19 cellular contexts compared by ENCODE assay signal in the genomic region with DNA sequence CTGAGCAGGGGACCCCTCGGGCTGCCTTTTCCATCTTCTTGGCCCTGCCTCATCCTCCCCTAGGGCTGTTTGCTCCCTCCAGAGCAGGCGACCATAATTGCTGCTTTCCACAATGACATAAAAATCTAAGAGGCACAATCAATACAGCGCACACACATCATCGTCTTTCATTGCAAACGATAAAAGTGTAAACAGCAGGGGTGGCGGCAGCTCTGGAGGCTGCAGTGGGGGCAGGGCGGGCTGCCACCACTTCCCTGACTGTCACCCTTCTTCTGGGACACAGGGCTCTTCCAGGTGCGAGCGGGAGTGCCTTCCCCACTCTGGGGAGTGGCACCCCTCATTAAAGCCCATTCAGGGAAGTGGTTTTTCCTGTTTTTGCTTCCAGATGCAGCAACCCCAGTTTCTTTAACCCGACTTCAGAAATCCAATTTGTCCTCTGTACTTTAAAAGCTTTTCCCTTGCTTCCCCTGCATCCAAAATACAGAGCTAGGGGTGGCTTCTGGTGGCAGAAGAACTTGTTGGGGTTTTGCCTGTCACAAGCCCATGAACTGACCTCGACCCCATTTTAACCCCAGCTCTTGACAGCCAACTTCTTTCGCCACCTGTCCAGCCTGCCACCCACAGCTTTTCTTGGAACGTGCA. TPM values are rescaled to one million over a fixed set of nuclear protein-coding genes. Genes with fewer than 3 reads are reported as not detected.
A peak's percentile ranks its signal among the peaks of the same experiment; 100 is the strongest.
DNase-seq lines count a peak whose midpoint lies in the region; ATAC-seq and TF ChIP-seq lines count a peak whose summit lies in the region.
"Had no signal": no experiment of that assay in that cellular context is flagged by ENCODE, and none has a peak within 500 bp of the region (broad histone marks: within the 10 kb centered on the region; RNA-seq: fewer than 3 reads in every experiment).

No MANE protein-coding gene starts in this region.

- H3K4me1 Mint-ChIP-seq in WTC11 = peaks cover 71% of the 10 kb centered on the region
- H3K4me1 Mint-ChIP-seq: activated CD4-positive, alpha-beta memory T cell treated with anti-CD3 and anti-CD28 coated beads, Interleukin-2, amount 10 ng/mL, durations not matched to agents 7 days and 5 days had no signal

- POLR2A ChIA-PET in WTC11 (lab: Charles Lee) = interaction anchor here (0.6 kb wide), 2 partner anchors 19 to 27 kb away, joined by 3 to 4 read pairs; no protein-coding TSS in a partner anchor
- POLR2A ChIA-PET in A673 (lab: Charles Lee; ENCODE audit: low non-redundant PET) = interaction anchor here (0.7 kb wide), 1 partner anchor 75 kb away, joined by 3 read pairs; no protein-coding TSS in a partner anchor

- BruUV-seq in A673 (replicated peaks; lab: Mats Ljungman, UMichigan) = no TSS peak

- H3K27me3 ChIP-seq in iPS-15b (ENCODE audit: control insufficient read depth, insufficient read depth, low read length) = no peaks in the 10 kb centered on the region
- H3K27me3 ChIP-seq in A673 (replicated peaks; ENCODE audit: insufficient read depth, low read depth, low read length, poor library complexity) = no peaks in the 10 kb centered on the region

- no peaks in the 10 kb centered on the region for H3K36me3 ChIP-seq in iPS-15b (ENCODE audit: control insufficient read depth, insufficient read depth, low read length)
- no peaks in the 10 kb centered on the region for H3K36me3 ChIP-seq in A673 (ENCODE audit: insufficient read depth, low read length, poor library complexity, severe bottlenecking)
- H3K36me3 ChIP-seq: heart left ventricle had no signal

- H3K4me1 ChIP-seq in iPS-15b (ENCODE audit: control insufficient read depth, insufficient read depth, low read length) (peaks cover 20% of the 10 kb centered on the region), A673 (ENCODE audit: insufficient read depth, low read length, poor library complexity, severe bottlenecking) (no peaks in the 10 kb centered on the region)
- H3K4me1 ChIP-seq: A549 had no signal

- H3K27ac Mint-ChIP-seq in WTC11 = no peak overlapping the region
- H3K27ac Mint-ChIP-seq: activated CD4-positive, alpha-beta memory T cell treated with anti-CD3 and anti-CD28 coated beads, Interleukin-2, amount 10 ng/mL, durations not matched to agents 7 days and 5 days; CD8-positive, alpha-beta T cell; natural killer cell treated with Interleukin-12 subunit alpha and Interleukin-12 subunit beta and Interleukin-15 and Interleukin-18, amount 100 ng/mL, for 72 hours had no signal

- H3K9me3 Mint-ChIP-seq in WTC11 = no peaks in the 10 kb centered on the region
- H3K9me3 Mint-ChIP-seq: activated CD4-positive, alpha-beta memory T cell treated with anti-CD3 and anti-CD28 coated beads, Interleukin-2, amount 10 ng/mL, durations not matched to agents 7 days and 5 days; CD8-positive, alpha-beta T cell; natural killer cell treated with Interleukin-12 subunit alpha and Interleukin-12 subunit beta and Interleukin-15 and Interleukin-18, amount 100 ng/mL, for 72 hours had no signal

- CTCF ChIA-PET in WTC11 (lab: Charles Lee) (interaction anchor here (0.7 to 14.2 kb wide), 8 partner anchors 21 to 393 kb away, joined by 3 to 233 read pairs (median 4); no protein-coding TSS in a partner anchor), A673 (lab: Charles Lee) (no interaction called here)

- H3K27ac ChIP-seq in A673 (ENCODE audit: low read depth, low read length, poor library complexity, severe bottlenecking) = no peak overlapping the region
- H3K27ac ChIP-seq: A549, heart left ventricle had no signal

- peaks cover 7% of the 10 kb centered on the region for H3K27me3 Mint-ChIP-seq in WTC11 (ENCODE audit: low read depth)

- TF ChIP-seq CTCF in WTC11 (IDR thresholded peaks at IDR 0.05) (no peak), A673 (conservative IDR thresholded peaks at IDR 0.05; ENCODE audit: low read depth, low read length) (no peak)

- peak overlapping the region; percentile 8 for H3K9ac ChIP-seq in iPS-15b (ENCODE audit: low read depth, low read length)

- peak; percentile 44 for DNase-seq in NCI-H510A treated with DMSO at 0.1 percent for 48 hours (lab: John Stamatoyannopoulos, UW)
- no peak for DNase-seq in NCI-H510A (lab: John Stamatoyannopoulos, UW)
- peak; percentile 81 for DNase-seq in NCI-H345 treated with DMSO at 0.1 percent for 48 hours (lab: John Stamatoyannopoulos, UW; ENCODE audit: unreplicated experiment)
- no peak for DNase-seq in WTC11 (ENCODE audit: low spot score)
- DNase-seq in A673 (ENCODE audit: low spot score) = no peak
- no peak for DNase-seq in midbrain (lab: John Stamatoyannopoulos, UW)
- DNase-seq: activated CD4-positive, alpha-beta memory T cell treated with anti-CD3 and anti-CD28 coated beads, Interleukin-2, amount 10 ng/mL, durations not matched to agents 7 days and 5 days; amygdala; CD8-positive, alpha-beta T cell; erythroblast; left cardiac atrium; right cardiac atrium; stimulated activated CD4-positive, alpha-beta T cell treated with anti-CD3 and anti-CD28 coated beads, Interleukin-2, amount 100 ng/mL, for 48 hours; trophoblast cell had no signal

- no peak overlapping the region for H3K4me3 ChIP-seq in iPS-15b (ENCODE audit: low read depth, low read length)
- H3K4me3 ChIP-seq in A673 (ENCODE audit: low read depth, low read length, poor library complexity, severe bottlenecking) = no peak overlapping the region
- H3K4me3 ChIP-seq: A549, heart left ventricle had no signal

- intact Hi-C loops in A673 (cut with micrococcal nuclease; ENCODE audit: unreplicated experiment) = no loop called here

- H3K9me3 ChIP-seq in iPS-15b (ENCODE audit: control insufficient read depth, insufficient read depth, low read length) = no peaks in the 10 kb centered on the region
- no peaks in the 10 kb centered on the region for H3K9me3 ChIP-seq in A673 (ENCODE audit: low read depth, low read length, poor library complexity, severe bottlenecking)
- H3K9me3 ChIP-seq: A549, heart left ventricle had no signal

- H3K36me3 Mint-ChIP-seq in WTC11 = no peaks in the 10 kb centered on the region
- H3K36me3 Mint-ChIP-seq: CD8-positive, alpha-beta T cell; natural killer cell treated with Interleukin-12 subunit alpha and Interleukin-12 subunit beta and Interleukin-15 and Interleukin-18, amount 100 ng/mL, for 72 hours had no signal

- no peak overlapping the region for H3K4me3 Mint-ChIP-seq in WTC11
- H3K4me3 Mint-ChIP-seq: activated CD4-positive, alpha-beta memory T cell treated with anti-CD3 and anti-CD28 coated beads, Interleukin-2, amount 10 ng/mL, durations not matched to agents 7 days and 5 days; CD8-positive, alpha-beta T cell; natural killer cell treated with Interleukin-12 subunit alpha and Interleukin-12 subunit beta and Interleukin-15 and Interleukin-18, amount 100 ng/mL, for 72 hours had no signal

- ATAC-seq in SK-N-SH treated with all-trans-retinoic acid at 6 μM for 48 hours (no peak), WTC11 (no peak)
- ATAC-seq: A549; CD8-positive, alpha-beta T cell; natural killer cell treated with Interleukin-12 subunit alpha and Interleukin-12 subunit beta and Interleukin-15 and Interleukin-18, amount 100 ng/mL, for 72 hours; right cardiac atrium had no signal

TF ChIP-seq in SK-N-SH treated with all-trans-retinoic acid at 6 μM for 48 hours, 23 proteins besides CTCF, POLR2A, EP300 and RAD21 (continues in another document):
- TF ChIP-seq, protein P1, sequence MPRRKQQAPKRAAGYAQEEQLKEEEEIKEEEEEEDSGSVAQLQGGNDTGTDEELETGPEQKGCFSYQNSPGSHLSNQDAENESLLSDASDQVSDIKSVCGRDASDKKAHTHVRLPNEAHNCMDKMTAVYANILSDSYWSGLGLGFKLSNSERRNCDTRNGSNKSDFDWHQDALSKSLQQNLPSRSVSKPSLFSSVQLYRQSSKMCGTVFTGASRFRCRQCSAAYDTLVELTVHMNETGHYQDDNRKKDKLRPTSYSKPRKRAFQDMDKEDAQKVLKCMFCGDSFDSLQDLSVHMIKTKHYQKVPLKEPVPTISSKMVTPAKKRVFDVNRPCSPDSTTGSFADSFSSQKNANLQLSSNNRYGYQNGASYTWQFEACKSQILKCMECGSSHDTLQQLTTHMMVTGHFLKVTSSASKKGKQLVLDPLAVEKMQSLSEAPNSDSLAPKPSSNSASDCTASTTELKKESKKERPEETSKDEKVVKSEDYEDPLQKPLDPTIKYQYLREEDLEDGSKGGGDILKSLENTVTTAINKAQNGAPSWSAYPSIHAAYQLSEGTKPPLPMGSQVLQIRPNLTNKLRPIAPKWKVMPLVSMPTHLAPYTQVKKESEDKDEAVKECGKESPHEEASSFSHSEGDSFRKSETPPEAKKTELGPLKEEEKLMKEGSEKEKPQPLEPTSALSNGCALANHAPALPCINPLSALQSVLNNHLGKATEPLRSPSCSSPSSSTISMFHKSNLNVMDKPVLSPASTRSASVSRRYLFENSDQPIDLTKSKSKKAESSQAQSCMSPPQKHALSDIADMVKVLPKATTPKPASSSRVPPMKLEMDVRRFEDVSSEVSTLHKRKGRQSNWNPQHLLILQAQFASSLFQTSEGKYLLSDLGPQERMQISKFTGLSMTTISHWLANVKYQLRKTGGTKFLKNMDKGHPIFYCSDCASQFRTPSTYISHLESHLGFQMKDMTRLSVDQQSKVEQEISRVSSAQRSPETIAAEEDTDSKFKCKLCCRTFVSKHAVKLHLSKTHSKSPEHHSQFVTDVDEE (CRISPR knock-in tag; IDR thresholded peaks at IDR 0.05) = no peak
- no peak for TF ChIP-seq GLIS3 (CRISPR knock-in tag; IDR thresholded peaks at IDR 0.05)

TF ChIP-seq in WTC11, 78 proteins besides CTCF, POLR2A, EP300 and RAD21:
- TF ChIP-seq, protein P2, sequence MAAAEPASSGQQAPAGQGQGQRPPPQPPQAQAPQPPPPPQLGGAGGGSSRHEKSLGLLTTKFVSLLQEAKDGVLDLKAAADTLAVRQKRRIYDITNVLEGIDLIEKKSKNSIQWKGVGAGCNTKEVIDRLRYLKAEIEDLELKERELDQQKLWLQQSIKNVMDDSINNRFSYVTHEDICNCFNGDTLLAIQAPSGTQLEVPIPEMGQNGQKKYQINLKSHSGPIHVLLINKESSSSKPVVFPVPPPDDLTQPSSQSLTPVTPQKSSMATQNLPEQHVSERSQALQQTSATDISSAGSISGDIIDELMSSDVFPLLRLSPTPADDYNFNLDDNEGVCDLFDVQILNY (CRISPR knock-in tag; IDR thresholded peaks at IDR 0.05) = no peak
- TF ChIP-seq, protein P3, sequence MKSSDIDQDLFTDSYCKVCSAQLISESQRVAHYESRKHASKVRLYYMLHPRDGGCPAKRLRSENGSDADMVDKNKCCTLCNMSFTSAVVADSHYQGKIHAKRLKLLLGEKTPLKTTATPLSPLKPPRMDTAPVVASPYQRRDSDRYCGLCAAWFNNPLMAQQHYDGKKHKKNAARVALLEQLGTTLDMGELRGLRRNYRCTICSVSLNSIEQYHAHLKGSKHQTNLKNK (CRISPR knock-in tag; IDR thresholded peaks at IDR 0.05) = no peak

RNA-seq across cellular contexts. Expression of a gene that starts 45.7 kb away (rescaled TPM):
- 45.7 to 47.8 TPM (median 46.1 TPM) in 3 replicates for total RNA-seq in WTC11 (2021)
- 23.3 and 27.8 TPM in 2 replicates for total RNA-seq in A673 (2021)

Comparison
In these comparisons a context has a peak if more than half of its experiments do, and no peak if none do; other contexts are left out.
1. DNase-seq: peak in NCI-H510A treated with DMSO at 0.1 percent for 48 hours (single experiment) and NCI-H345 treated with DMSO at 0.1 percent for 48 hours (single experiment); none in NCI-H510A (single experiment), WTC11 (single experiment), A673 (single experiment) and midbrain (single experiment).